ENCODE assay signal across 7 cellular contexts in genomic region chr9:4750021-4750673, GRCh38. TPM values are rescaled to one million over a fixed set of nuclear protein-coding genes. Genes with fewer than 3 reads are reported as not detected.
DNase-seq lines count a peak whose midpoint lies in the region; ATAC-seq, FAIRE-seq and TF ChIP-seq lines count a peak whose summit lies in the region.

No MANE protein-coding gene starts in this region.

- no peaks in the 10 kb centered on the region for H3K36me3 Mint-ChIP-seq in type B pancreatic cell

- peaks cover 0 to 5% of the 10 kb centered on the region in 2 donors for H3K4me1 ChIP-seq in adrenal gland (replicated peaks in 1 of 2)

- H3K9me3 Mint-ChIP-seq in type B pancreatic cell, result no peaks in the 10 kb centered on the region

- intact Hi-C loops in adrenal gland (cut with DNase I), result no loop called here

- TF ChIP-seq POLR2A in adrenal gland (IDR thresholded peaks at IDR 0.05), result no peak

- no peaks in the 10 kb centered on the region for H3K27me3 Mint-ChIP-seq in type B pancreatic cell

- H3K4me3 ChIP-seq in adrenal gland, result no peak overlapping the region

- TF ChIP-seq CTCF in GM12872 (IDR thresholded peaks at IDR 0.05; ENCODE audit: insufficient read depth, low read depth, low read length), result peak; percentile 63
- peak; percentile 31 to 67 (median 56) for TF ChIP-seq CTCF in adrenal gland (IDR thresholded peaks at IDR 0.05)
- peak; percentile 76 for TF ChIP-seq CTCF in type B pancreatic cell (conservative IDR thresholded peaks at IDR 0.05)

- DNase-seq in NCI-H1105 treated with DMSO at 0.1 percent for 48 hours (lab: John Stamatoyannopoulos, UW) (peak; percentile 24), adrenal gland (no peak), type B pancreatic cell (ENCODE audit: extremely low spot score, unreplicated experiment) (no peak), HuH-7.5 (ENCODE audit: low spot score) (no peak)

- ATAC-seq in HG02763 (IDR thresholded peaks at IDR 0.05; ENCODE audit: unreplicated experiment), result no peak

- no peaks in the 10 kb centered on the region for H3K9me3 ChIP-seq in adrenal gland (replicated peaks in 1 of 3)

- H3K27ac Mint-ChIP-seq in type B pancreatic cell, result no peak overlapping the region

- no peak overlapping the region for H3K4me3 Mint-ChIP-seq in type B pancreatic cell

- no peaks in the 10 kb centered on the region for H3K36me3 ChIP-seq in adrenal gland (replicated peaks in 1 of 2)

- H3K4me1 Mint-ChIP-seq in type B pancreatic cell (ENCODE audit: unreplicated experiment), result no peaks in the 10 kb centered on the region

- no peaks in the 10 kb centered on the region for H3K27me3 ChIP-seq in adrenal gland

- no peak overlapping the region for H3K27ac ChIP-seq in adrenal gland

- FAIRE-seq in islet of Langerhans (lab: Jason Lieb, UNC), result peak; percentile 98

- WGBS in adrenal gland, 4 donors, result 32 to 37% (median 35%) methylated on average over 8 of the region's 8 CpGs

RNA-seq across cellular contexts. Expression of gene AK3, which starts 9.1 kb away (rescaled TPM):
- total RNA-seq in adrenal gland (100 to 1,000 TPM in 6 of 8 donors, 10 to 100 TPM in 2; 86.2 to 237 (median 113) TPM), type B pancreatic cell (ENCODE audit: low replicate concordance) (47.5 and 50.0 TPM in 2 replicates)
- polyA plus RNA-seq in adrenal gland, result 100 to 1,000 TPM in 1 of 3 donors, 10 to 100 TPM in 2; 31.6 to 132 (median 36.3) TPM

RNA-seq across cellular contexts. Expression of gene RCL1, which starts 42.6 kb away (rescaled TPM):
- 10 to 100 TPM; 16.9 to 33.4 (median 24.5) TPM for total RNA-seq in adrenal gland
- 10 to 100 TPM; 15.4 to 22.6 (median 17.9) TPM for polyA plus RNA-seq in adrenal gland
- total RNA-seq in type B pancreatic cell (ENCODE audit: low replicate concordance), result 12.9 and 15.6 TPM in 2 replicates
